1 cellular context compared by ENCODE assay signal in the genomic region with DNA sequence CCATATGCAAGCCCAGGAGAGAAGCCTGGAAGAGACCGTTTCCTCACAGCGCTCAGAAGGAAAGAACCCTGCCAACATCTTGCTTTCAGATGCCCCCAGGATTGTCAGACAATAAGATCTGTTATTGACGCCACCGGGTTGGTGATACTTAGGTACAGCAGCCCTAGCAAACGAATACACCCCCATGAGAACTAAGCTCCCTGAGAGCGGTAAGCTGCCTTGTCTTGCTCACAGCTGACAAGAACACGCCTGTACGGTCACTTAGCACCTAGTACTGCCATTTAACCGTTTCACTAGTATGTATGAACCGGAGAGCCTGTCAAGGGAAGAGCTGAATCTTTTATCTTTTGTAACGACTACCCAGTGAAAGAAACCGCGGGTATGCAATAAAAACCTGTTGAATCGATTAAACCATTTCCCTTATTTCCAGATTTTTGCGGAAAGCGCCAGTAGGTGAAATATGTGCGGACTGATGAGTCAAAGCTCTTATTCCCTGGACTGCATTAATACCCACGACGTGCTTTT.
TF ChIP-seq lines count a peak whose summit lies in the region.

No MANE protein-coding gene starts in this region.

TF ChIP-seq in IMR-90, 13 proteins besides CTCF, POLR2A, EP300 and RAD21:
- TF ChIP-seq MAZ (IDR thresholded peaks at IDR 0.05; ENCODE audit: borderline replicate concordance, low read depth, low read length): no peak
- no peak for TF ChIP-seq SMC3 (IDR thresholded peaks at IDR 0.05; ENCODE audit: low read depth, low read length)
- TF ChIP-seq NFE2L2 (IDR thresholded peaks at IDR 0.05; ENCODE audit: low read depth, low read length): no peak
- no peak for TF ChIP-seq MAFK (IDR thresholded peaks at IDR 0.05; ENCODE audit: low read depth, low read length)
- no peak for TF ChIP-seq CEBPB (IDR thresholded peaks at IDR 0.05; ENCODE audit: low read depth, low read length)
- TF ChIP-seq CHD1 (IDR thresholded peaks at IDR 0.05; ENCODE audit: low read depth, low read length): no peak
- TF ChIP-seq, protein P1, sequence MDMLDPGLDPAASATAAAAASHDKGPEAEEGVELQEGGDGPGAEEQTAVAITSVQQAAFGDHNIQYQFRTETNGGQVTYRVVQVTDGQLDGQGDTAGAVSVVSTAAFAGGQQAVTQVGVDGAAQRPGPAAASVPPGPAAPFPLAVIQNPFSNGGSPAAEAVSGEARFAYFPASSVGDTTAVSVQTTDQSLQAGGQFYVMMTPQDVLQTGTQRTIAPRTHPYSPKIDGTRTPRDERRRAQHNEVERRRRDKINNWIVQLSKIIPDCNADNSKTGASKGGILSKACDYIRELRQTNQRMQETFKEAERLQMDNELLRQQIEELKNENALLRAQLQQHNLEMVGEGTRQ (IDR thresholded peaks at IDR 0.05; ENCODE audit: low read depth, low read length): no peak
- TF ChIP-seq, protein P2, sequence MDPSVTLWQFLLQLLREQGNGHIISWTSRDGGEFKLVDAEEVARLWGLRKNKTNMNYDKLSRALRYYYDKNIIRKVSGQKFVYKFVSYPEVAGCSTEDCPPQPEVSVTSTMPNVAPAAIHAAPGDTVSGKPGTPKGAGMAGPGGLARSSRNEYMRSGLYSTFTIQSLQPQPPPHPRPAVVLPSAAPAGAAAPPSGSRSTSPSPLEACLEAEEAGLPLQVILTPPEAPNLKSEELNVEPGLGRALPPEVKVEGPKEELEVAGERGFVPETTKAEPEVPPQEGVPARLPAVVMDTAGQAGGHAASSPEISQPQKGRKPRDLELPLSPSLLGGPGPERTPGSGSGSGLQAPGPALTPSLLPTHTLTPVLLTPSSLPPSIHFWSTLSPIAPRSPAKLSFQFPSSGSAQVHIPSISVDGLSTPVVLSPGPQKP (IDR thresholded peaks at IDR 0.05; ENCODE audit: borderline replicate concordance, low read depth, low read length): no peak
- TF ChIP-seq RFX5 (IDR thresholded peaks at IDR 0.05; ENCODE audit: low read depth, low read length): no peak
- TF ChIP-seq MXI1 (IDR thresholded peaks at IDR 0.05; ENCODE audit: borderline replicate concordance, low read depth, low read length): no peak
- TF ChIP-seq FOS (IDR thresholded peaks at IDR 0.05; ENCODE audit: low read depth, low read length): no peak
- no peak for TF ChIP-seq BHLHE40 (IDR thresholded peaks at IDR 0.05; ENCODE audit: low read depth, low read length)
- no peak for TF ChIP-seq RCOR1 (IDR thresholded peaks at IDR 0.05; ENCODE audit: insufficient replicate concordance, low read length)
